In genomic region chr6:72824833-72825232, GRCh38 we compare ENCODE assay signal across 12 cellular contexts.
DNase-seq lines count a peak whose midpoint lies in the region; ATAC-seq and TF ChIP-seq lines count a peak whose summit lies in the region.
"Had no signal": no experiment of that assay in that cellular context is flagged by ENCODE, and none has a peak within 500 bp of the region (broad histone marks: within the 10 kb centered on the region; RNA-seq: fewer than 3 reads in every experiment).

No MANE protein-coding gene starts in this region.

- intact Hi-C loops in sigmoid colon (cut with DNase I), result no loop called here

- no peaks in the 10 kb centered on the region for H3K9me3 ChIP-seq in sigmoid colon
- H3K9me3 ChIP-seq: lower lobe of right lung had no signal

- H3K36me3 ChIP-seq in sigmoid colon, result no peaks in the 10 kb centered on the region
- H3K36me3 ChIP-seq: lower lobe of right lung had no signal

- no peak for TF ChIP-seq POLR2A in sigmoid colon (IDR thresholded peaks at IDR 0.05)

- no peak overlapping the region for H3K27ac ChIP-seq in sigmoid colon
- H3K27ac ChIP-seq: lower lobe of right lung had no signal

- no peaks in the 10 kb centered on the region for H3K4me1 ChIP-seq in sigmoid colon
- H3K4me1 ChIP-seq: lower lobe of right lung had no signal

- DNase-seq in epithelial cell of esophagus (ENCODE audit: low read depth), result peak; percentile 14
- DNase-seq in MV-4-11 (lab: John Stamatoyannopoulos, UW), result no peak
- DNase-seq in sigmoid colon, result no peak
- no peak for DNase-seq in DMS 273 (lab: John Stamatoyannopoulos, UW; ENCODE audit: unreplicated experiment)
- no peak for DNase-seq in NCI-H2081 treated with DMSO at 0.1 percent for 48 hours (lab: John Stamatoyannopoulos, UW)
- DNase-seq: activated CD4-positive, alpha-beta memory T cell treated with anti-CD3 and anti-CD28 coated beads for 36 hours; DMS153; lower lobe of right lung; SHP77 treated with DMSO at 0.1 percent for 48 hours had no signal

- H3K4me3 ChIP-seq in epithelial cell of esophagus (ENCODE audit: low read length) (no peak overlapping the region), sigmoid colon (no peak overlapping the region)
- H3K4me3 ChIP-seq: lower lobe of right lung had no signal

- WGBS in sigmoid colon, 2 donors, result 30 to 66% methylated on average over 2 of the region's 2 CpGs

- TF ChIP-seq CTCF in epithelial cell of esophagus (IDR thresholded peaks at IDR 0.05; ENCODE audit: insufficient read depth, low read depth, low read length, missing control alignments), result no peak
- no peak for TF ChIP-seq CTCF in sigmoid colon (IDR thresholded peaks at IDR 0.05)

- H3K27me3 ChIP-seq in sigmoid colon, result no peaks in the 10 kb centered on the region

- peak; percentile 74 for ATAC-seq in GM18502 (IDR thresholded peaks at IDR 0.05; ENCODE audit: poor library complexity, unreplicated experiment)
- peak; percentile 74 for ATAC-seq in GM19463 (IDR thresholded peaks at IDR 0.05; ENCODE audit: unreplicated experiment)
- ATAC-seq in HG02981 (IDR thresholded peaks at IDR 0.05; ENCODE audit: unreplicated experiment), result peak; percentile 52
- ATAC-seq: lower lobe of right lung had no signal

- no peak for TF ChIP-seq EP300 in sigmoid colon (IDR thresholded peaks at IDR 0.05)
